In the genomic region with DNA sequence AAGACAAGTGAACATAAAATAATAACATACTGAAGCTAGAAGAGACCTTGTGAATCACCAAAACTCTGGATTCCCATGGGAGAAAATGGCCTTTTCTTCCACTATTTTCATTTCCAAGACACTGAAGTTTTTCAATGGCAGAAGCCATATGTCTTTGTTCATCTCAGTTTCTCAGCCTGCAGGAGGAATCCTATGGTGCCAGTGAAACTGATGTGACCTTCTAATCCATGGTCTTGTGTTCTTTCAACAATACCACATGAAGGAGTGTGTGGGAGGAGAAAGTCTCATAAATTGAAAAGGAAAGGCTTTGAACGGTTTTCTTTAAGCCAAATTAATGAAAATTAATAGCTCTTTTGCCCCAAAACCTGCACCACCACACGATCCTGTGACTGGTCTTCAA, we compare ENCODE assay signal across 22 cellular contexts.
"Had no signal": no experiment of that assay in that cellular context is flagged by ENCODE, and none has a peak within 500 bp of the region (broad histone marks: within the 10 kb centered on the region; RNA-seq: fewer than 3 reads in every experiment).

No MANE protein-coding gene starts in this region.

- ATAC-seq: stimulated activated effector memory CD8-positive, alpha-beta T cell treated with anti-CD3 and anti-CD28 coated beads, Interleukin-12 subunit alpha, Interleukin-12 subunit beta, amount 100 ng/mL, for 72 hours; stimulated activated memory B cell treated with anti-CD40 and anti-IgM and Interleukin-4, amounts not matched to agents 10 μg/mL and 1 μg/mL and 100 μg/mL, for 72 hours; stimulated activated naive B cell treated with anti-CD40 and anti-IgM and Interleukin-4, amounts not matched to agents 10 μg/mL and 1 μg/mL and 100 μg/mL, for 72 hours; stimulated activated naive CD8-positive, alpha-beta T cell treated with anti-CD3 and anti-CD28 coated beads, Interleukin-15, amount 100 ng/mL, for 72 hours; stimulated activated naive CD8-positive, alpha-beta T cell treated with anti-CD3 and anti-CD28 coated beads, Interleukin-15, Interleukin-2, amounts not matched to agents 100 U/mL and 50 U/mL, for 24 hours; upper lobe of right lung had no signal

- DNase-seq: stimulated activated CD4-positive, alpha-beta T cell treated with anti-CD3 and anti-CD28 coated beads, Interleukin-2, amount 100 ng/mL, for 48 hours; stimulated activated CD4-positive, alpha-beta T cell treated with anti-CD3 and anti-CD28 coated beads, Interleukin-4, amount 100 ng/mL, for 1 hour; stimulated activated CD4-positive, alpha-beta T cell treated with anti-CD3 and anti-CD28 coated beads, Interleukin-4, amount 100 ng/mL, for 24 hours; stimulated activated CD4-positive, alpha-beta T cell treated with anti-CD3 and anti-CD28 coated beads, Interleukin-4, amount 100 ng/mL, for 4 hours; stimulated activated CD8-positive, alpha-beta memory T cell treated with anti-CD3 and anti-CD28 coated beads, Interleukin-4, amount 100 ng/mL, for 48 hours; stimulated activated naive B cell treated with anti-CD40 and anti-IgM and Interleukin-4, amounts not matched to agents 10 μg/mL and 1 μg/mL and 100 μg/mL, for 72 hours; stimulated activated naive CD4-positive, alpha-beta T cell; stimulated activated naive CD4-positive, alpha-beta T cell treated with Interleukin-2 at 50 U/mL for 16 hours; stimulated activated naive CD8-positive, alpha-beta T cell treated with anti-CD3 and anti-CD28 coated beads, Interleukin-15, amount 100 ng/mL, for 72 hours; stimulated activated naive CD8-positive, alpha-beta T cell treated with anti-CD3 and anti-CD28 coated beads, Interleukin-15, Interleukin-2, amounts not matched to agents 100 U/mL and 50 U/mL, for 24 hours; stomach; substantia nigra; testis; thyroid gland; tibial artery; transverse colon; trophoblast cell; upper lobe of left lung; upper lobe of right lung; uterus had no signal
